Comparison of ENCODE assay signal across 1 cellular context in the genomic region with DNA sequence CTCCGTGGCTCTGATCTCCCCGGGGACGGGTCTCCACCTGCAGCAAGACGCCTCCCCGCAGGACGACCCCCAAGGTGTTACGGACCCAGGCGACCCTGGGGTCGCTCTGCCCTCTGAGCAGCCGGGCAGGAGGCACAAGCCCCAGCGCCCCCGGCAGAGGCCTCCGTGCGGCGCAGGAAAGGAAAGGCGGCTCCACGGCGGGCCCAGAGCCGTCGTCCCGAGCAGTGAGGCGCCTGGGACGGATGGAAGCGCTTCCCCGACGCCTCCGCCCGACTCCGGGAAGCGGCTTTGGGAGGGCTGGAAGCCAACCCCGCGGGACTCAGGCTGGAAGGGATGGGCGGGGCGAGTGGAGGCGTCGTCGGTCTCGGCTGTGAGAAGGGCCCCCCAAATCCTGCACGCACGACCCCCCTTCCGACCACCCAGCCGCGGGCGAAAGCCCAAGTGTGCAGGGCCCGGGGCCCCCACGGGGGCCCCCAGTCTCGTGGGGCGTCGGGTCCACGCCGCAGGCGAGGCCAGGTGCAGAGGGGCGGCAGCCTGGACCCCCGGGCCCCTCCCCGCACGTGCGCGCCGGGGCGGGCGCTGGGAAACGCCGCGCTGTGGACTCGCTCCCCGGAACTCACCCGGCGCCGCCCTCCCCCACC.
TF ChIP-seq lines count a peak whose summit lies in the region.

No MANE protein-coding gene starts in this region.

TF ChIP-seq in GM23338, 12 proteins besides CTCF, POLR2A, EP300 and RAD21 (continued from another document):
- TF ChIP-seq, protein P1, sequence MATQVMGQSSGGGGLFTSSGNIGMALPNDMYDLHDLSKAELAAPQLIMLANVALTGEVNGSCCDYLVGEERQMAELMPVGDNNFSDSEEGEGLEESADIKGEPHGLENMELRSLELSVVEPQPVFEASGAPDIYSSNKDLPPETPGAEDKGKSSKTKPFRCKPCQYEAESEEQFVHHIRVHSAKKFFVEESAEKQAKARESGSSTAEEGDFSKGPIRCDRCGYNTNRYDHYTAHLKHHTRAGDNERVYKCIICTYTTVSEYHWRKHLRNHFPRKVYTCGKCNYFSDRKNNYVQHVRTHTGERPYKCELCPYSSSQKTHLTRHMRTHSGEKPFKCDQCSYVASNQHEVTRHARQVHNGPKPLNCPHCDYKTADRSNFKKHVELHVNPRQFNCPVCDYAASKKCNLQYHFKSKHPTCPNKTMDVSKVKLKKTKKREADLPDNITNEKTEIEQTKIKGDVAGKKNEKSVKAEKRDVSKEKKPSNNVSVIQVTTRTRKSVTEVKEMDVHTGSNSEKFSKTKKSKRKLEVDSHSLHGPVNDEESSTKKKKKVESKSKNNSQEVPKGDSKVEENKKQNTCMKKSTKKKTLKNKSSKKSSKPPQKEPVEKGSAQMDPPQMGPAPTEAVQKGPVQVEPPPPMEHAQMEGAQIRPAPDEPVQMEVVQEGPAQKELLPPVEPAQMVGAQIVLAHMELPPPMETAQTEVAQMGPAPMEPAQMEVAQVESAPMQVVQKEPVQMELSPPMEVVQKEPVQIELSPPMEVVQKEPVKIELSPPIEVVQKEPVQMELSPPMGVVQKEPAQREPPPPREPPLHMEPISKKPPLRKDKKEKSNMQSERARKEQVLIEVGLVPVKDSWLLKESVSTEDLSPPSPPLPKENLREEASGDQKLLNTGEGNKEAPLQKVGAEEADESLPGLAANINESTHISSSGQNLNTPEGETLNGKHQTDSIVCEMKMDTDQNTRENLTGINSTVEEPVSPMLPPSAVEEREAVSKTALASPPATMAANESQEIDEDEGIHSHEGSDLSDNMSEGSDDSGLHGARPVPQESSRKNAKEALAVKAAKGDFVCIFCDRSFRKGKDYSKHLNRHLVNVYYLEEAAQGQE (IDR thresholded peaks at IDR 0.05; ENCODE audit: unreplicated experiment), result no peak
